Comparison of ENCODE assay signal across 23 cellular contexts in genomic region chr1:19065526-19066247, GRCh38.
DNase-seq lines count a peak whose midpoint lies in the region; ATAC-seq and TF ChIP-seq lines count a peak whose summit lies in the region.
"Had no signal": no experiment of that assay in that cellular context is flagged by ENCODE, and none has a peak within 500 bp of the region (broad histone marks: within the 10 kb centered on the region; RNA-seq: fewer than 3 reads in every experiment).

No MANE protein-coding gene starts in this region.

- TF ChIP-seq POLR2A in thyroid gland (IDR thresholded peaks at IDR 0.05) (no peak), heart left ventricle (IDR thresholded peaks at IDR 0.05) (no peak)

- ATAC-seq in left lung (peak; percentile 56), heart left ventricle (no peak)
- ATAC-seq: heart right ventricle; natural killer cell treated with Interleukin-12 subunit alpha and Interleukin-12 subunit beta and Interleukin-15 and Interleukin-18, amount 100 ng/mL, for 72 hours had no signal

- no peaks in the 10 kb centered on the region for H3K9me3 ChIP-seq in left lung
- no peaks in the 10 kb centered on the region for H3K9me3 ChIP-seq in thyroid gland
- H3K9me3 ChIP-seq in heart left ventricle: no peaks in the 10 kb centered on the region
- H3K9me3 ChIP-seq: BE2C, heart right ventricle, MG63 had no signal

- CTCF ChIA-PET in RWPE1 (lab: Yijun Ruan, JAX): no interaction called here

- no peak for TF ChIP-seq CTCF in RWPE1 (conservative IDR thresholded peaks at IDR 0.05; ENCODE audit: low read depth)
- no peak for TF ChIP-seq CTCF in left lung (IDR thresholded peaks at IDR 0.05)
- no peak for TF ChIP-seq CTCF in thyroid gland (IDR thresholded peaks at IDR 0.05)
- TF ChIP-seq CTCF in heart left ventricle (IDR thresholded peaks at IDR 0.05): no peak

- intact Hi-C loops in left lung (cut with DNase I): no loop called here
- intact Hi-C loops in thyroid gland (cut with DNase I): no loop called here
- intact Hi-C loops in heart left ventricle (cut with DNase I): no loop called here

- H3K4me3 ChIP-seq in left lung (no peak overlapping the region), thyroid gland (replicated peaks in 1 of 3) (no peak overlapping the region), heart left ventricle (no peak overlapping the region)
- H3K4me3 ChIP-seq: heart right ventricle, MG63 had no signal

- H3K4me1 ChIP-seq in left lung: peaks cover 4 to 16% of the 10 kb centered on the region in 2 donors
- peaks cover 34 to 50% of the 10 kb centered on the region in 2 donors for H3K4me1 ChIP-seq in thyroid gland
- H3K4me1 ChIP-seq in heart left ventricle: peaks cover 0 to 20% (median 4%) of the 10 kb centered on the region in 12 donors
- H3K4me1 ChIP-seq: BE2C had no signal

- H3K27me3 ChIP-seq in left lung: no peaks in the 10 kb centered on the region
- no peaks in the 10 kb centered on the region for H3K27me3 ChIP-seq in thyroid gland
- peaks cover 0 to 4% (median 0%) of the 10 kb centered on the region in 9 donors for H3K27me3 ChIP-seq in heart left ventricle
- H3K27me3 ChIP-seq: BE2C, MG63 had no signal

- peak overlapping the region; percentile 85 for H3K27ac ChIP-seq in RWPE1
- peak overlapping the region; percentile 33 to 41 for H3K27ac ChIP-seq in left lung
- H3K27ac ChIP-seq in thyroid gland: peak overlapping the region; percentile 91 to 97 (median 91)
- no peak overlapping the region for H3K27ac ChIP-seq in heart left ventricle
- H3K27ac ChIP-seq: heart right ventricle had no signal

- POLR2A ChIA-PET in RWPE1 (lab: Yijun Ruan, JAX; ENCODE audit: low non-redundant PET): no interaction called here

- 50 to 64% methylated on average over 11 to 16 of the region's 16 CpGs for WGBS in thyroid gland, 2 donors
- WGBS in heart left ventricle, 4 donors: 70 to 87% (median 78%) methylated on average over 11 to 16 of the region's 16 CpGs

- H3K36me3 ChIP-seq in left lung (no peaks in the 10 kb centered on the region), thyroid gland (no peaks in the 10 kb centered on the region), heart left ventricle (no peaks in the 10 kb centered on the region)
- H3K36me3 ChIP-seq: BE2C, heart right ventricle, MG63 had no signal

- DNase-seq in NCI-H2107 (lab: John Stamatoyannopoulos, UW): peak; percentile 44
- DNase-seq in NCI-H2107 treated with DMSO at 0.1 percent for 48 hours (lab: John Stamatoyannopoulos, UW; ENCODE audit: unreplicated experiment): no peak
- DNase-seq in RWPE1 (ENCODE audit: low spot score): no peak
- peak in 1 of 2 donors; percentile 51 for DNase-seq in left lung
- DNase-seq in thyroid gland: peak in 1 of 2 donors; percentile 78
- no peak for DNase-seq in activated gamma-delta T cell (lab: John Stamatoyannopoulos, UW)
- DNase-seq in SIG-M5 treated with dmso at 0.1 percent for 504 hours (lab: John Stamatoyannopoulos, UW; ENCODE audit: unreplicated experiment): no peak
- DNase-seq in heart left ventricle: no peak
- DNase-seq: 8988T; activated CD4-positive, alpha-beta memory T cell treated with anti-CD3 and anti-CD28 coated beads, Interleukin-2, amount 10 ng/mL, durations not matched to agents 7 days and 5 days; activated CD4-positive, CD25-positive, alpha-beta regulatory T cell; activated T-cell treated with anti-CD3 and anti-CD28 coated beads, Interleukin-2, amount 50 U/mL, for 1 hour; BE2C; GDM1; HCEC 1CT; heart right ventricle; mesendoderm; NCI-H1694; NCI-H526; small intestine; stimulated activated CD4-positive, alpha-beta T cell treated with anti-CD3 and anti-CD28 coated beads, Interleukin-2, amount 100 ng/mL, for 48 hours had no signal

Comparison
In these comparisons a context has a peak if more than half of its experiments do, and no peak if none do; other contexts are left out.
1. H3K27ac ChIP-seq: peak in RWPE1 (single experiment), left lung (2 of 2) and thyroid gland (3 of 3); none in heart left ventricle (0 of 12).